ENCODE assay signal across 9 cellular contexts in the genomic region with DNA sequence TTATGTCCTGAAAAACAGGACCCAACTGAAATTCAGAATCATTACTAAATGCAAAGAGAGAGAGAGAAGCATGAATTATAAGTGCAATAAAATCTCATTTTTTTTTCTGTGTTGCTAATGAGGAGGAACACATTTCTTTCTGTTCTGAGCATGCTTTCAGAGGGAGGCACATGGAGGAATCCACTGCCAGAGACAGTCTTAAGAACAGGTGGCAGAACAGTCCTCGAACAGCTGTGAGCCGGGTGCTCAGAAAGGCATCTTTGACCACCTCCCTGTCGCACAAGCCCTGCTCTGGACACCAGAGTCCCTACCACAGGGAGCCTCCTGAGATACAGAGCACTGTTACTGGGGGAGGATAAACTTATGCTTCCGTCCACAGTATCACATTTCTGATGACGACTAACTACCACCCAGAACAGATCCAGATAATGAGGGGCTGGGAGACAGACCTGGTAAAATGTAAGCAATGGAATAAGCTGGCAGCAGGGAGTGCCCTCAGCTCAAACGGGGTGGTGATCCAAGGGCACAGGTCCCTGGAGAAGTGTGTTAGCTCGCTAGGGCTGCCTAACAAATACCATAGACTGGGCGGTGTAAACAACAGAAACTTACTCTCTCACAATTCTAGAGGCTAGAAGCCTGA.
DNase-seq lines count a peak whose midpoint lies in the region; ATAC-seq, FAIRE-seq and TF ChIP-seq lines count a peak whose summit lies in the region.
"Had no signal": no experiment of that assay in that cellular context is flagged by ENCODE, and none has a peak within 500 bp of the region (broad histone marks: within the 10 kb centered on the region; RNA-seq: fewer than 3 reads in every experiment).

No MANE protein-coding gene starts in this region.

- H3K4me3 ChIP-seq in bronchial epithelial cell (ENCODE audit: low read depth, low read length), result no peak overlapping the region
- no peak overlapping the region for H3K4me3 ChIP-seq in osteoblast (ENCODE audit: insufficient read depth, low read length)

- no peak for ATAC-seq in HG03520 (IDR thresholded peaks at IDR 0.05; ENCODE audit: unreplicated experiment)

- no peaks in the 10 kb centered on the region for H3K79me2 ChIP-seq in osteoblast (ENCODE audit: insufficient read depth, low read length)

- no peak for TF ChIP-seq POLR2A in GM12891 (IDR thresholded peaks at IDR 0.05; ENCODE audit: low read depth, low read length)

- H3K27me3 ChIP-seq in bronchial epithelial cell (ENCODE audit: control insufficient read depth, insufficient read depth, low read length) (no peaks in the 10 kb centered on the region), osteoblast (ENCODE audit: insufficient read depth, low read length) (peaks cover 13% of the 10 kb centered on the region)

- no peak overlapping the region for H3K27ac ChIP-seq in osteoblast (ENCODE audit: low read depth, low read length)

- H4K20me1 ChIP-seq in osteoblast (ENCODE audit: insufficient read depth, low read length), result no peaks in the 10 kb centered on the region

- H3K36me3 ChIP-seq in bronchial epithelial cell (ENCODE audit: control insufficient read depth, insufficient read depth, low read length) (no peaks in the 10 kb centered on the region), osteoblast (ENCODE audit: insufficient read depth, low read length) (no peaks in the 10 kb centered on the region)

- FAIRE-seq in bronchial epithelial cell (lab: Jason Lieb, UNC) (peak; percentile 47), GM12891 (lab: Jason Lieb, UNC) (no peak)
- FAIRE-seq: frontal cortex had no signal

- H2AFZ ChIP-seq in osteoblast (ENCODE audit: low read length), result peak overlapping the region; percentile 61

- TF ChIP-seq CTCF in bronchial epithelial cell (IDR thresholded peaks at IDR 0.05; ENCODE audit: insufficient read depth, low read length, severe bottlenecking), result no peak
- TF ChIP-seq CTCF in osteoblast (IDR thresholded peaks at IDR 0.05; ENCODE audit: extremely low read depth, low read depth, low read length), result no peak

- H3K4me2 ChIP-seq in osteoblast (ENCODE audit: insufficient read depth, low read length), result peak overlapping the region; percentile 6

- H3K4me1 ChIP-seq in osteoblast (ENCODE audit: insufficient read depth, low read length), result peaks cover 16% of the 10 kb centered on the region

- no peaks in the 10 kb centered on the region for H3K9me3 ChIP-seq in osteoblast (ENCODE audit: low read depth, low read length)

- DNase-seq in H4 (ENCODE audit: low spot score), result peak; percentile 84
- DNase-seq in NCI-H526 (lab: John Stamatoyannopoulos, UW), result peak; percentile 87 to 89
- peak; percentile 50 for DNase-seq in bronchial epithelial cell (ENCODE audit: low read depth)
- DNase-seq in osteoblast (ENCODE audit: insufficient read length, low spot score, missing footprints), result no peak
- DNase-seq in NK-92 treated with Interleukin-12 subunit alpha and Interleukin-12 subunit beta, amount 100 ng/mL, for 24 hours (lab: John Stamatoyannopoulos, UW), result no peak
- no peak for DNase-seq in MV-4-11 (lab: John Stamatoyannopoulos, UW)
- DNase-seq in GM12891 (ENCODE audit: insufficient read length, low spot score), result no peak

TF ChIP-seq in GM12891, 5 proteins besides CTCF, POLR2A, EP300 and RAD21:
- no peak for TF ChIP-seq SPI1 (IDR thresholded peaks at IDR 0.05; ENCODE audit: low read depth, low read length)
TF ChIP-seq in GM12891: peak in this region for 0.

Comparison
In these comparisons a context has a peak if more than half of its experiments do, and no peak if none do; other contexts are left out.
1. DNase-seq: peak in H4 (single experiment), NCI-H526 (2 of 2) and bronchial epithelial cell (single experiment); none in osteoblast (single experiment), NK-92 treated with Interleukin-12 subunit alpha and Interleukin-12 subunit beta, amount 100 ng/mL, for 24 hours (single experiment), MV-4-11 (single experiment) and GM12891 (single experiment).